In genomic region chr11:119892311-119892808, GRCh38 we compare ENCODE assay signal across 19 cellular contexts.
DNase-seq lines count a peak whose midpoint lies in the region; TF ChIP-seq lines count a peak whose summit lies in the region.
"Had no signal": no experiment of that assay in that cellular context is flagged by ENCODE, and none has a peak within 500 bp of the region (broad histone marks: within the 10 kb centered on the region; RNA-seq: fewer than 3 reads in every experiment).

No MANE protein-coding gene starts in this region.

- no peaks in the 10 kb centered on the region for H3K9me3 ChIP-seq in tibial artery

- DNase-seq in NCI-H748 (lab: John Stamatoyannopoulos, UW; ENCODE audit: unreplicated experiment) (peak; percentile 1), NCI-H748 treated with DMSO at 0.1 percent for 48 hours (lab: John Stamatoyannopoulos, UW) (no peak), hypothalamus (lab: John Stamatoyannopoulos, UW) (peak in 29 of 51 donors; percentile 23 to 86 (median 63)), substantia nigra (lab: John Stamatoyannopoulos, UW) (peak in 28 of 49 donors; percentile 20 to 92 (median 56)), tibial artery (no peak), NOMO-1 treated with DMSO at 0.1 percent for 48 hours (lab: John Stamatoyannopoulos, UW; ENCODE audit: unreplicated experiment) (no peak)
- no peak for DNase-seq in activated naive CD4-positive, alpha-beta T cell treated with anti-CD3 and anti-CD28 coated beads for 36 hours
- DNase-seq: 8988T; activated CD8-positive, alpha-beta memory T cell treated with anti-CD3 and anti-CD28 coated beads, Interleukin-2, amount 10 ng/mL, durations not matched to agents 7 days and 5 days; central memory CD4-positive, alpha-beta T cell; effector CD8-positive, alpha-beta T cell; GF-D8; NCI-H146; NCI-H446; T1000; trophoblast cell had no signal

- CTCF ChIA-PET in activated naive CD4-positive, alpha-beta T cell treated with anti-CD3 and anti-CD28 coated beads for 36 hours (lab: Charles Lee): no interaction called here

- H3K27ac ChIP-seq in cingulate gyrus (ENCODE audit: low read depth, low read length): peak overlapping the region; percentile 97
- peak overlapping the region; percentile 98 for H3K27ac ChIP-seq in substantia nigra (ENCODE audit: low read depth, low read length, poor library complexity, severe bottlenecking)
- no peak overlapping the region for H3K27ac ChIP-seq in tibial artery

- H3K9me3 Mint-ChIP-seq in activated naive CD4-positive, alpha-beta T cell treated with anti-CD3 and anti-CD28 coated beads for 36 hours: no peaks in the 10 kb centered on the region
- H3K9me3 Mint-ChIP-seq: natural killer cell treated with Interleukin-12 subunit alpha and Interleukin-12 subunit beta and Interleukin-15 and Interleukin-18, amount 100 ng/mL, for 72 hours; stimulated activated memory B cell treated with anti-CD40 and anti-IgM and Interleukin-4, amounts not matched to agents 10 μg/mL and 1 μg/mL and 100 μg/mL, for 72 hours had no signal

- no peaks in the 10 kb centered on the region for H3K4me1 Mint-ChIP-seq in activated naive CD4-positive, alpha-beta T cell treated with anti-CD3 and anti-CD28 coated beads for 36 hours (ENCODE audit: low read depth)
- H3K4me1 Mint-ChIP-seq: stimulated activated memory B cell treated with anti-CD40 and anti-IgM and Interleukin-4, amounts not matched to agents 10 μg/mL and 1 μg/mL and 100 μg/mL, for 72 hours had no signal

- H3K4me1 ChIP-seq in tibial artery: peaks cover 0 to 5% (median 0%) of the 10 kb centered on the region in 4 donors

- H3K27ac Mint-ChIP-seq in activated naive CD4-positive, alpha-beta T cell treated with anti-CD3 and anti-CD28 coated beads for 36 hours: no peak overlapping the region
- H3K27ac Mint-ChIP-seq: activated CD8-positive, alpha-beta memory T cell treated with anti-CD3 and anti-CD28 coated beads, Interleukin-2, amount 10 ng/mL, durations not matched to agents 7 days and 5 days; natural killer cell treated with Interleukin-12 subunit alpha and Interleukin-12 subunit beta and Interleukin-15 and Interleukin-18, amount 100 ng/mL, for 72 hours; stimulated activated memory B cell treated with anti-CD40 and anti-IgM and Interleukin-4, amounts not matched to agents 10 μg/mL and 1 μg/mL and 100 μg/mL, for 72 hours had no signal

- H3K36me3 Mint-ChIP-seq in activated naive CD4-positive, alpha-beta T cell treated with anti-CD3 and anti-CD28 coated beads for 36 hours (ENCODE audit: low read depth): no peaks in the 10 kb centered on the region
- H3K36me3 Mint-ChIP-seq: activated CD8-positive, alpha-beta memory T cell treated with anti-CD3 and anti-CD28 coated beads, Interleukin-2, amount 10 ng/mL, durations not matched to agents 7 days and 5 days; natural killer cell treated with Interleukin-12 subunit alpha and Interleukin-12 subunit beta and Interleukin-15 and Interleukin-18, amount 100 ng/mL, for 72 hours; stimulated activated memory B cell treated with anti-CD40 and anti-IgM and Interleukin-4, amounts not matched to agents 10 μg/mL and 1 μg/mL and 100 μg/mL, for 72 hours had no signal

- TF ChIP-seq CTCF in tibial artery (IDR thresholded peaks at IDR 0.05): no peak

- peaks cover 2% of the 10 kb centered on the region for H3K27me3 Mint-ChIP-seq in activated naive CD4-positive, alpha-beta T cell treated with anti-CD3 and anti-CD28 coated beads for 36 hours (ENCODE audit: low read depth)

- H3K4me3 Mint-ChIP-seq in activated naive CD4-positive, alpha-beta T cell treated with anti-CD3 and anti-CD28 coated beads for 36 hours: no peak overlapping the region
- H3K4me3 Mint-ChIP-seq: activated CD8-positive, alpha-beta memory T cell treated with anti-CD3 and anti-CD28 coated beads, Interleukin-2, amount 10 ng/mL, durations not matched to agents 7 days and 5 days; natural killer cell treated with Interleukin-12 subunit alpha and Interleukin-12 subunit beta and Interleukin-15 and Interleukin-18, amount 100 ng/mL, for 72 hours; stimulated activated memory B cell treated with anti-CD40 and anti-IgM and Interleukin-4, amounts not matched to agents 10 μg/mL and 1 μg/mL and 100 μg/mL, for 72 hours had no signal

- no peak overlapping the region for H3K4me3 ChIP-seq in tibial artery

- intact Hi-C loops in tibial artery (cut with DNase I; ENCODE audit: low total_unique reads): no loop called here
- intact Hi-C loops in activated naive CD4-positive, alpha-beta T cell treated with anti-CD3 and anti-CD28 coated beads for 36 hours (cut with micrococcal nuclease): no loop called here

- no peaks in the 10 kb centered on the region for H3K36me3 ChIP-seq in tibial artery

- peaks cover 0 to 30% of the 10 kb centered on the region in 2 donors for H3K27me3 ChIP-seq in tibial artery

Comparison
In these comparisons a context has a peak if more than half of its experiments do, and no peak if none do; other contexts are left out.
1. DNase-seq: peak in NCI-H748 (single experiment), hypothalamus (29 of 51) and substantia nigra (28 of 49); none in NCI-H748 treated with DMSO at 0.1 percent for 48 hours (single experiment), tibial artery (0 of 2), activated naive CD4-positive, alpha-beta T cell treated with anti-CD3 and anti-CD28 coated beads for 36 hours (single experiment) and NOMO-1 treated with DMSO at 0.1 percent for 48 hours (single experiment).
2. H3K27ac ChIP-seq: peak in cingulate gyrus (single experiment) and substantia nigra (single experiment); none in tibial artery (0 of 2).